ENCODE assay signal across 13 cellular contexts in genomic region chr16:87540072-87540976, GRCh38. TPM values are rescaled to one million over a fixed set of nuclear protein-coding genes. Genes with fewer than 3 reads are reported as not detected.
DNase-seq lines count a peak whose midpoint lies in the region; ATAC-seq and TF ChIP-seq lines count a peak whose summit lies in the region.
"Had no signal": no experiment of that assay in that cellular context is flagged by ENCODE, and none has a peak within 500 bp of the region (broad histone marks: within the 10 kb centered on the region; RNA-seq: fewer than 3 reads in every experiment).

No MANE protein-coding gene starts in this region.

- peak overlapping the region; percentile 79 for H3K4me2 ChIP-seq in osteoblast (ENCODE audit: insufficient read depth, low read length)

- no peaks in the 10 kb centered on the region for H3K27me3 ChIP-seq in ACC112 (ENCODE audit: insufficient read depth, low read length)
- H3K27me3 ChIP-seq in NT2/D1 (ENCODE audit: insufficient read depth, insufficient read length): no peaks in the 10 kb centered on the region
- peaks cover 15% of the 10 kb centered on the region for H3K27me3 ChIP-seq in osteoblast (ENCODE audit: insufficient read depth, low read length)

- H3K27ac ChIP-seq in ACC112 (ENCODE audit: low read depth, low read length) (peak overlapping the region; percentile 64; the same call in 1 of the 2 replicates), osteoblast (ENCODE audit: low read depth, low read length) (peak overlapping the region; percentile 83)
- H3K27ac ChIP-seq: parathyroid adenoma had no signal

- intact Hi-C loops in left colon (cut with DNase I, micrococcal nuclease): loop anchor here in 1 of 2 donors (10.0 kb wide), 1 partner anchor 126 kb away; no protein-coding TSS in a partner anchor

- peaks cover 28% of the 10 kb centered on the region for H3K4me1 ChIP-seq in ACC112 (ENCODE audit: control insufficient read depth, insufficient read depth, low read length, unreplicated experiment)
- H3K4me1 ChIP-seq in NT2/D1 (ENCODE audit: insufficient read depth, insufficient read length): peaks cover 16% of the 10 kb centered on the region
- H3K4me1 ChIP-seq in osteoblast (ENCODE audit: insufficient read depth, low read length): peaks cover 36% of the 10 kb centered on the region
- H3K4me1 ChIP-seq: parathyroid adenoma had no signal

- no peak for ATAC-seq in HG02588 (IDR thresholded peaks at IDR 0.05; ENCODE audit: unreplicated experiment)
- ATAC-seq in left colon: no peak
- ATAC-seq in activated CD4-positive, CD25-positive, alpha-beta regulatory T cell treated with anti-CD3 and anti-CD28 coated beads, Interleukin-2, amount 50 U/mL, for 24 hours: no peak

- H3K36me3 ChIP-seq in ACC112 (ENCODE audit: insufficient read depth, low read length): no peaks in the 10 kb centered on the region
- no peaks in the 10 kb centered on the region for H3K36me3 ChIP-seq in NT2/D1 (ENCODE audit: insufficient read depth, insufficient read length, low read length)
- H3K36me3 ChIP-seq in osteoblast (ENCODE audit: insufficient read depth, low read length): no peaks in the 10 kb centered on the region
- H3K36me3 ChIP-seq: left lung had no signal

- no peak overlapping the region for H3K4me3 ChIP-seq in ACC112 (ENCODE audit: low read depth, low read length)
- no peak overlapping the region for H3K4me3 ChIP-seq in NT2/D1 (ENCODE audit: insufficient read length, low read depth)
- H3K4me3 ChIP-seq in fibroblast of the aortic adventitia (ENCODE audit: low read depth, low read length): no peak overlapping the region
- peak overlapping the region; percentile 67 for H3K4me3 ChIP-seq in osteoblast (ENCODE audit: insufficient read depth, low read length)
- H3K4me3 ChIP-seq: left lung had no signal

- H3K9ac ChIP-seq in NT2/D1 (ENCODE audit: insufficient read length, low read depth): peak overlapping the region; percentile 13
- H3K9ac ChIP-seq: parathyroid adenoma had no signal

- no peak overlapping the region for H2AFZ ChIP-seq in ACC112 (ENCODE audit: low read length, unreplicated experiment)
- peak overlapping the region; percentile 63 for H2AFZ ChIP-seq in osteoblast (ENCODE audit: low read length)
- H2AFZ ChIP-seq: parathyroid adenoma had no signal

- H3K79me2 ChIP-seq in ACC112 (ENCODE audit: control insufficient read depth, insufficient read depth, low read length, unreplicated experiment) (no peaks in the 10 kb centered on the region), osteoblast (ENCODE audit: insufficient read depth, low read length) (no peaks in the 10 kb centered on the region)
- H3K79me2 ChIP-seq: parathyroid adenoma had no signal

- peaks cover 29% of the 10 kb centered on the region; the same call in 1 of the 2 replicates for H3K9me3 ChIP-seq in NT2/D1 (ENCODE audit: insufficient read depth, low read length)
- peaks cover 2% of the 10 kb centered on the region for H3K9me3 ChIP-seq in osteoblast (ENCODE audit: low read depth, low read length)
- H3K9me3 ChIP-seq: left lung had no signal

- DNase-seq in NT2/D1 (ENCODE audit: low read depth, low spot score) (no peak), fibroblast of the aortic adventitia (ENCODE audit: low read depth) (peak; percentile 38), osteoblast (ENCODE audit: insufficient read length, low spot score, missing footprints) (no peak), left colon (no peak), middle frontal gyrus (ENCODE audit: extremely low spot score, low spot score) (no peak)
- DNase-seq: activated naive CD4-positive, alpha-beta T cell; dermis blood vessel endothelial cell; DND-41; left lung had no signal

- TF ChIP-seq CTCF in fibroblast of the aortic adventitia (IDR thresholded peaks at IDR 0.05; ENCODE audit: insufficient read depth, low read length) (no peak), osteoblast (IDR thresholded peaks at IDR 0.05; ENCODE audit: extremely low read depth, low read depth, low read length) (no peak)

- H4K20me1 ChIP-seq in osteoblast (ENCODE audit: insufficient read depth, low read length): no peaks in the 10 kb centered on the region

RNA-seq across cellular contexts. Expression of gene ZCCHC14, which starts 47.5 kb away (rescaled TPM):
- total RNA-seq in fibroblast of the aortic adventitia (ENCODE audit: low replicate concordance) (17.1 and 24.5 TPM in 2 replicates), osteoblast (36.9 and 41.8 TPM in 2 replicates), left colon (10 to 100 TPM; 30.3 to 30.7 TPM)
